ENCODE assay signal across 24 cellular contexts in the genomic region with DNA sequence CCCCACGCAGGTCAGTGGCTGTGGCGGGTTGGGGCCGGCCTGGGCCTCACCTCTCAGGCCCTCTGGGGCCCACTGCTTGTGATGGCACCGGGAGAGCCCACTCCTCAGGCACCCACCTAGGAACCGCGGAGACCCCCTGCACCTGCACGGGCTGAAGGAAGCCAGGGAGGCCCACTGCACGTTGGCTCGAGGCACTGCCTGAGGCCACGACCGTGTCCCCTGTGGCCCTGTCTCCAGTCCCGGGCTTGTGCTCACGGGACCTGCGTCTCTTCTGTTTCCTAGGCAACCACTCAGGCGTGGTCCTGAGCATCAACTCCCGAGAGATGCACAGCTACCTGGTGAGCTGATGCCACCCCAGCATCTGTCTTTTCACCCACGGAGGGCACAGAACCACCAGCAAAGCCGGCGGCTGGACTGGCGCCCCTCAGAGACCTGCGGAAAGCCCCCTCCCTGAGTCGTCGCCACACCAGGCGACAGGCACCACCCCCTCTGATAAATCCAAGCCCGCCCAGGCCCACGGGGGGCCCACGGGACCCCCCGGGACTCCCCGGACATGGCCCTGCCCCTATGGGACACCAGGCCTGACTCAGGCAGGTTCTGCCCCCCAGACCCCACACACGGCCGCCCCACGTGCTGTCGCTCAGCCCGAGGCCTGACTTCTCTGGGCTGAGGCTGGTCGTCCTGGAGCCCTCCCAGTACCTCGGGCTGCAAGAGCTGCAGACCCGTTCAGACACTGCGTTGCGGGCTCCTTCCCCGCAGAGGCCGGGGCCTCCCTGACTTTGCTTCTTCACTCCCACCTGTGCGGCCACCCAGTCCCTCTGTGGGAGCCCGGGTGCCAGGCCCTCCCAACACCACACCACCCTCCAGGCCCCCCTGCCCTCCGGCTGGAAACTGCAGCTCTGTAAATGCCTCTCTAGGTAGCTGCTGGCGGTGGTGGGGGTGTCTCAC.
"Had no signal": no experiment of that assay in that cellular context is flagged by ENCODE, and none has a peak within 500 bp of the region (broad histone marks: within the 10 kb centered on the region; RNA-seq: fewer than 3 reads in every experiment).

No MANE protein-coding gene starts in this region.

- H3K27ac Mint-ChIP-seq: memory B cell; naive B cell; natural killer cell treated with Interleukin-12 subunit alpha and Interleukin-12 subunit beta and Interleukin-15 and Interleukin-18, amount 100 ng/mL, for 72 hours; progenitor cell of endocrine pancreas; stimulated activated naive B cell treated with anti-CD40 and anti-IgM and Interleukin-4, amounts not matched to agents 10 μg/mL and 1 μg/mL and 100 μg/mL, for 72 hours had no signal

- ATAC-seq: esophagus mucosa; gastrocnemius medialis; left lung; natural killer cell treated with Interleukin-12 subunit alpha and Interleukin-12 subunit beta and Interleukin-15 and Interleukin-18, amount 100 ng/mL, for 72 hours; right lobe of liver; stimulated activated naive B cell treated with anti-CD40 and anti-IgM and Interleukin-4, amounts not matched to agents 10 μg/mL and 1 μg/mL and 100 μg/mL, for 72 hours had no signal

- DNase-seq: cortex of kidney; dorsolateral prefrontal cortex; effector CD4-positive, alpha-beta T cell; foreskin fibroblast; gastrocnemius medialis; head of caudate nucleus; naive B cell; small intestine; stimulated activated CD4-positive, alpha-beta T cell treated with anti-CD3 and anti-CD28 coated beads, Interleukin-15, amount 100 ng/mL, for 24 hours; stimulated activated CD4-positive, alpha-beta T cell treated with anti-CD3 and anti-CD28 coated beads, Interleukin-2, amount 100 ng/mL, for 48 hours; stimulated activated naive B cell treated with anti-CD40 and anti-IgM and Interleukin-4, amounts not matched to agents 10 μg/mL and 1 μg/mL and 100 μg/mL, for 72 hours; stomach; thyroid gland; trophoblast cell had no signal

- H3K27me3 ChIP-seq: dorsolateral prefrontal cortex, gastrocnemius medialis, right lobe of liver, stomach, thyroid gland had no signal

- H3K9me3 ChIP-seq: gastrocnemius medialis, left lung, right lobe of liver, thyroid gland had no signal

- H3K4me3 ChIP-seq: dorsolateral prefrontal cortex, gastrocnemius medialis, left lung, lung, right lobe of liver, stomach, thyroid gland had no signal

- H3K36me3 ChIP-seq: gastrocnemius medialis, right lobe of liver, thyroid gland had no signal

- H3K4me3 Mint-ChIP-seq: memory B cell; natural killer cell treated with Interleukin-12 subunit alpha and Interleukin-12 subunit beta and Interleukin-15 and Interleukin-18, amount 100 ng/mL, for 72 hours; neural crest cell; stimulated activated naive B cell treated with anti-CD40 and anti-IgM and Interleukin-4, amounts not matched to agents 10 μg/mL and 1 μg/mL and 100 μg/mL, for 72 hours had no signal

- H3K27ac ChIP-seq: dorsolateral prefrontal cortex, epithelial cell of prostate, gastrocnemius medialis, left lung, parathyroid adenoma, right lobe of liver, stomach, thyroid gland had no signal

- H3K36me3 Mint-ChIP-seq: memory B cell; naive B cell; natural killer cell treated with Interleukin-12 subunit alpha and Interleukin-12 subunit beta and Interleukin-15 and Interleukin-18, amount 100 ng/mL, for 72 hours; stimulated activated naive B cell treated with anti-CD40 and anti-IgM and Interleukin-4, amounts not matched to agents 10 μg/mL and 1 μg/mL and 100 μg/mL, for 72 hours had no signal

- H3K27me3 Mint-ChIP-seq: natural killer cell treated with Interleukin-12 subunit alpha and Interleukin-12 subunit beta and Interleukin-15 and Interleukin-18, amount 100 ng/mL, for 72 hours; progenitor cell of endocrine pancreas had no signal

- H3K9me3 Mint-ChIP-seq: memory B cell; naive B cell; natural killer cell treated with Interleukin-12 subunit alpha and Interleukin-12 subunit beta and Interleukin-15 and Interleukin-18, amount 100 ng/mL, for 72 hours; neural crest cell; stimulated activated naive B cell treated with anti-CD40 and anti-IgM and Interleukin-4, amounts not matched to agents 10 μg/mL and 1 μg/mL and 100 μg/mL, for 72 hours had no signal

- H3K4me1 ChIP-seq: gastrocnemius medialis, parathyroid adenoma, right lobe of liver, stomach had no signal

- H3K4me1 Mint-ChIP-seq: memory B cell, neural crest cell had no signal
